Comparison of ENCODE assay signal across 1 cellular context in the genomic region with DNA sequence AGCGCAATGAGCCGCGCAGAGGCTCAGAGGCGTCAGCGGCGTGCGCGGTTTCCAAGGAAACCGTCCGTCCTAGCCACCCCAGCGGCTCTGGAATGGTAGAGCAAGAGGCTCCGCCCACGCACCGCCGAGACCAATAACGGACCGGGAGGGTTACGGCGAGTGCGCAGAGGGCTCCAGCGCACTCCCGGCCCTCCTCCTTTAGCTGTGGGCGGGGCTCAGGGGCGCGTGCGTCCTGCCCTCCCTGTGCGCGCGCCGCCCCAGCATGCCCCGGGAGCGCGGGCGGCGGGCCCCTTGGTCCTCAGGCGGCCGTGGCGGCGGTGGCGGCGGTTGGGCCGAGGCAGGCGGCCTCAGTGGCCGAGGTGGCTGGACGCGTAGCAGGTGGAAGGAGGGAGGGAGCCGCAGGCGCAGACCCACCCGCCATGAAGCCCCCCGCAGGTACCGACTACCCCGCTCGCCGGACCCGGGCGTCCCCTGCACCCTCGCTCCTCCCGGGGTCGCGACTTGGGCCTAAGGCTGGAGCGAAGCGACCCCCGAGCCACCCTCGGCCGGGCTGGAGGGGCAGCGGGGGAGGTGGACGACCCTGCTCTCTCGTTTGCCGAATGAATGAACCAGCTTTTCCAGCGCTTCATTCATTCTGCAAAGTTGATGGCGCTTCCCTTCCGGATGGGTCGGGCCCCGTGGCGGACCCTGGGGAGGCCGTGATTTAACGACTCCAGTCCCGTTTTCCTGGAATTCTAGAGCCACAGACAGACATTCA.
TF ChIP-seq lines count a peak whose summit lies in the region.

A gene (plus strand): TSS at position 260 of the 757 bp plus-strand sequence. CDS start 160 bp downstream, at position 420.

TF ChIP-seq in K562, 482 proteins besides CTCF, POLR2A, EP300 and RAD21 (continued from another document):
- TF ChIP-seq, protein P1, sequence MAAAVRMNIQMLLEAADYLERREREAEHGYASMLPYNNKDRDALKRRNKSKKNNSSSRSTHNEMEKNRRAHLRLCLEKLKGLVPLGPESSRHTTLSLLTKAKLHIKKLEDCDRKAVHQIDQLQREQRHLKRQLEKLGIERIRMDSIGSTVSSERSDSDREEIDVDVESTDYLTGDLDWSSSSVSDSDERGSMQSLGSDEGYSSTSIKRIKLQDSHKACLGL (CRISPR knock-in tag; IDR thresholded peaks at IDR 0.05; ENCODE audit: borderline replicate concordance, poor library complexity, severe bottlenecking), result no peak
- TF ChIP-seq, protein P2, sequence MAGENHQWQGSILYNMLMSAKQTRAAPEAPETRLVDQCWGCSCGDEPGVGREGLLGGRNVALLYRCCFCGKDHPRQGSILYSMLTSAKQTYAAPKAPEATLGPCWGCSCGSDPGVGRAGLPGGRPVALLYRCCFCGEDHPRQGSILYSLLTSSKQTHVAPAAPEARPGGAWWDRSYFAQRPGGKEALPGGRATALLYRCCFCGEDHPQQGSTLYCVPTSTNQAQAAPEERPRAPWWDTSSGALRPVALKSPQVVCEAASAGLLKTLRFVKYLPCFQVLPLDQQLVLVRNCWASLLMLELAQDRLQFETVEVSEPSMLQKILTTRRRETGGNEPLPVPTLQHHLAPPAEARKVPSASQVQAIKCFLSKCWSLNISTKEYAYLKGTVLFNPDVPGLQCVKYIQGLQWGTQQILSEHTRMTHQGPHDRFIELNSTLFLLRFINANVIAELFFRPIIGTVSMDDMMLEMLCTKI (IDR thresholded peaks at IDR 0.05; ENCODE audit: partially characterized antibody), result no peak
- TF ChIP-seq, protein P3, sequence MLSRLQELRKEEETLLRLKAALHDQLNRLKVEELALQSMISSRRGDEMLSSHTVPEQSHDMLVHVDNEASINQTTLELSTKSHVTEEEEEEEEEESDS (CRISPR knock-in tag; IDR thresholded peaks at IDR 0.05), result no peak
- TF ChIP-seq, protein P4, sequence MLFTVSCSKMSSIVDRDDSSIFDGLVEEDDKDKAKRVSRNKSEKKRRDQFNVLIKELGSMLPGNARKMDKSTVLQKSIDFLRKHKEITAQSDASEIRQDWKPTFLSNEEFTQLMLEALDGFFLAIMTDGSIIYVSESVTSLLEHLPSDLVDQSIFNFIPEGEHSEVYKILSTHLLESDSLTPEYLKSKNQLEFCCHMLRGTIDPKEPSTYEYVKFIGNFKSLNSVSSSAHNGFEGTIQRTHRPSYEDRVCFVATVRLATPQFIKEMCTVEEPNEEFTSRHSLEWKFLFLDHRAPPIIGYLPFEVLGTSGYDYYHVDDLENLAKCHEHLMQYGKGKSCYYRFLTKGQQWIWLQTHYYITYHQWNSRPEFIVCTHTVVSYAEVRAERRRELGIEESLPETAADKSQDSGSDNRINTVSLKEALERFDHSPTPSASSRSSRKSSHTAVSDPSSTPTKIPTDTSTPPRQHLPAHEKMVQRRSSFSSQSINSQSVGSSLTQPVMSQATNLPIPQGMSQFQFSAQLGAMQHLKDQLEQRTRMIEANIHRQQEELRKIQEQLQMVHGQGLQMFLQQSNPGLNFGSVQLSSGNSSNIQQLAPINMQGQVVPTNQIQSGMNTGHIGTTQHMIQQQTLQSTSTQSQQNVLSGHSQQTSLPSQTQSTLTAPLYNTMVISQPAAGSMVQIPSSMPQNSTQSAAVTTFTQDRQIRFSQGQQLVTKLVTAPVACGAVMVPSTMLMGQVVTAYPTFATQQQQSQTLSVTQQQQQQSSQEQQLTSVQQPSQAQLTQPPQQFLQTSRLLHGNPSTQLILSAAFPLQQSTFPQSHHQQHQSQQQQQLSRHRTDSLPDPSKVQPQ (CRISPR knock-in tag; IDR thresholded peaks at IDR 0.05; ENCODE audit: borderline replicate concordance), result no peak
- no peak for TF ChIP-seq ZNF699 (CRISPR knock-in tag; IDR thresholded peaks at IDR 0.05; ENCODE audit: insufficient replicate concordance)
- TF ChIP-seq ZNF444 (CRISPR knock-in tag; IDR thresholded peaks at IDR 0.05), result no peak
- no peak for TF ChIP-seq FOXA1 (IDR thresholded peaks at IDR 0.05; ENCODE audit: borderline replicate concordance)
- TF ChIP-seq, protein P5, sequence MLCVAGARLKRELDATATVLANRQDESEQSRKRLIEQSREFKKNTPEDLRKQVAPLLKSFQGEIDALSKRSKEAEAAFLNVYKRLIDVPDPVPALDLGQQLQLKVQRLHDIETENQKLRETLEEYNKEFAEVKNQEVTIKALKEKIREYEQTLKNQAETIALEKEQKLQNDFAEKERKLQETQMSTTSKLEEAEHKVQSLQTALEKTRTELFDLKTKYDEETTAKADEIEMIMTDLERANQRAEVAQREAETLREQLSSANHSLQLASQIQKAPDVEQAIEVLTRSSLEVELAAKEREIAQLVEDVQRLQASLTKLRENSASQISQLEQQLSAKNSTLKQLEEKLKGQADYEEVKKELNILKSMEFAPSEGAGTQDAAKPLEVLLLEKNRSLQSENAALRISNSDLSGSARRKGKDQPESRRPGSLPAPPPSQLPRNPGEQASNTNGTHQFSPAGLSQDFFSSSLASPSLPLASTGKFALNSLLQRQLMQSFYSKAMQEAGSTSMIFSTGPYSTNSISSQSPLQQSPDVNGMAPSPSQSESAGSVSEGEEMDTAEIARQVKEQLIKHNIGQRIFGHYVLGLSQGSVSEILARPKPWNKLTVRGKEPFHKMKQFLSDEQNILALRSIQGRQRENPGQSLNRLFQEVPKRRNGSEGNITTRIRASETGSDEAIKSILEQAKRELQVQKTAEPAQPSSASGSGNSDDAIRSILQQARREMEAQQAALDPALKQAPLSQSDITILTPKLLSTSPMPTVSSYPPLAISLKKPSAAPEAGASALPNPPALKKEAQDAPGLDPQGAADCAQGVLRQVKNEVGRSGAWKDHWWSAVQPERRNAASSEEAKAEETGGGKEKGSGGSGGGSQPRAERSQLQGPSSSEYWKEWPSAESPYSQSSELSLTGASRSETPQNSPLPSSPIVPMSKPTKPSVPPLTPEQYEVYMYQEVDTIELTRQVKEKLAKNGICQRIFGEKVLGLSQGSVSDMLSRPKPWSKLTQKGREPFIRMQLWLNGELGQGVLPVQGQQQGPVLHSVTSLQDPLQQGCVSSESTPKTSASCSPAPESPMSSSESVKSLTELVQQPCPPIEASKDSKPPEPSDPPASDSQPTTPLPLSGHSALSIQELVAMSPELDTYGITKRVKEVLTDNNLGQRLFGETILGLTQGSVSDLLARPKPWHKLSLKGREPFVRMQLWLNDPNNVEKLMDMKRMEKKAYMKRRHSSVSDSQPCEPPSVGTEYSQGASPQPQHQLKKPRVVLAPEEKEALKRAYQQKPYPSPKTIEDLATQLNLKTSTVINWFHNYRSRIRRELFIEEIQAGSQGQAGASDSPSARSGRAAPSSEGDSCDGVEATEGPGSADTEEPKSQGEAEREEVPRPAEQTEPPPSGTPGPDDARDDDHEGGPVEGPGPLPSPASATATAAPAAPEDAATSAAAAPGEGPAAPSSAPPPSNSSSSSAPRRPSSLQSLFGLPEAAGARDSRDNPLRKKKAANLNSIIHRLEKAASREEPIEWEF (CRISPR knock-in tag; IDR thresholded peaks at IDR 0.05), result no peak
- TF ChIP-seq ZNF766 (CRISPR knock-in tag; conservative IDR thresholded peaks at IDR 0.05), result peak; percentile 79; the same call in 1 of the 2 replicates
- TF ChIP-seq, protein P6, sequence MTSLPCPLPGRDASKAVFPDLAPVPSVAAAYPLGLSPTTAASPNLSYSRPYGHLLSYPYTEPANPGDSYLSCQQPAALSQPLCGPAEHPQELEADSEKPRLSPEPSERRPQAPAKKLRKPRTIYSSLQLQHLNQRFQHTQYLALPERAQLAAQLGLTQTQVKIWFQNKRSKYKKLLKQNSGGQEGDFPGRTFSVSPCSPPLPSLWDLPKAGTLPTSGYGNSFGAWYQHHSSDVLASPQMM (CRISPR knock-in tag; IDR thresholded peaks at IDR 0.05), result no peak
- TF ChIP-seq, protein P7, sequence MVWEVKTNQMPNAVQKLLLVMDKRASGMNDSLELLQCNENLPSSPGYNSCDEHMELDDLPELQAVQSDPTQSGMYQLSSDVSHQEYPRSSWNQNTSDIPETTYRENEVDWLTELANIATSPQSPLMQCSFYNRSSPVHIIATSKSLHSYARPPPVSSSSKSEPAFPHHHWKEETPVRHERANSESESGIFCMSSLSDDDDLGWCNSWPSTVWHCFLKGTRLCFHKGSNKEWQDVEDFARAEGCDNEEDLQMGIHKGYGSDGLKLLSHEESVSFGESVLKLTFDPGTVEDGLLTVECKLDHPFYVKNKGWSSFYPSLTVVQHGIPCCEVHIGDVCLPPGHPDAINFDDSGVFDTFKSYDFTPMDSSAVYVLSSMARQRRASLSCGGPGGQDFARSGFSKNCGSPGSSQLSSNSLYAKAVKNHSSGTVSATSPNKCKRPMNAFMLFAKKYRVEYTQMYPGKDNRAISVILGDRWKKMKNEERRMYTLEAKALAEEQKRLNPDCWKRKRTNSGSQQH (CRISPR knock-in tag; IDR thresholded peaks at IDR 0.05), result peak; percentile 98
- no peak for TF ChIP-seq ZC3H11A (IDR thresholded peaks at IDR 0.05; ENCODE audit: low read depth, low read length)
- TF ChIP-seq ZC3H8 (IDR thresholded peaks at IDR 0.05), result no peak
- TF ChIP-seq SMAD4 (CRISPR knock-in tag; conservative IDR thresholded peaks at IDR 0.05), result peak; percentile 56; the same call in 1 of the 2 replicates
- TF ChIP-seq ZKSCAN8 (CRISPR knock-in tag; IDR thresholded peaks at IDR 0.05), result no peak
- TF ChIP-seq DPF2 (IDR thresholded peaks at IDR 0.05), result no peak
- TF ChIP-seq ZKSCAN3 (CRISPR knock-in tag; IDR thresholded peaks at IDR 0.05), result no peak
- TF ChIP-seq, protein P8, sequence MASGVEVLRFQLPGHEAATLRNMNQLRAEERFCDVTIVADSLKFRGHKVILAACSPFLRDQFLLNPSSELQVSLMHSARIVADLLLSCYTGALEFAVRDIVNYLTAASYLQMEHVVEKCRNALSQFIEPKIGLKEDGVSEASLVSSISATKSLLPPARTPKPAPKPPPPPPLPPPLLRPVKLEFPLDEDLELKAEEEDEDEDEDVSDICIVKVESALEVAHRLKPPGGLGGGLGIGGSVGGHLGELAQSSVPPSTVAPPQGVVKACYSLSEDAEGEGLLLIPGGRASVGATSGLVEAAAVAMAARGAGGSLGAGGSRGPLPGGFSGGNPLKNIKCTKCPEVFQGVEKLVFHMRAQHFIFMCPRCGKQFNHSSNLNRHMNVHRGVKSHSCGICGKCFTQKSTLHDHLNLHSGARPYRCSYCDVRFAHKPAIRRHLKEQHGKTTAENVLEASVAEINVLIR (CRISPR knock-in tag; IDR thresholded peaks at IDR 0.05), result no peak
- no peak for TF ChIP-seq KLF16 (IDR thresholded peaks at IDR 0.05)
- TF ChIP-seq, protein P9, sequence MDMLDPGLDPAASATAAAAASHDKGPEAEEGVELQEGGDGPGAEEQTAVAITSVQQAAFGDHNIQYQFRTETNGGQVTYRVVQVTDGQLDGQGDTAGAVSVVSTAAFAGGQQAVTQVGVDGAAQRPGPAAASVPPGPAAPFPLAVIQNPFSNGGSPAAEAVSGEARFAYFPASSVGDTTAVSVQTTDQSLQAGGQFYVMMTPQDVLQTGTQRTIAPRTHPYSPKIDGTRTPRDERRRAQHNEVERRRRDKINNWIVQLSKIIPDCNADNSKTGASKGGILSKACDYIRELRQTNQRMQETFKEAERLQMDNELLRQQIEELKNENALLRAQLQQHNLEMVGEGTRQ (CRISPR knock-in tag; IDR thresholded peaks at IDR 0.05), result no peak
- no peak for TF ChIP-seq GATAD2A (IDR thresholded peaks at IDR 0.05)
- TF ChIP-seq MCM3 (IDR thresholded peaks at IDR 0.05), result no peak
- TF ChIP-seq, protein P10, sequence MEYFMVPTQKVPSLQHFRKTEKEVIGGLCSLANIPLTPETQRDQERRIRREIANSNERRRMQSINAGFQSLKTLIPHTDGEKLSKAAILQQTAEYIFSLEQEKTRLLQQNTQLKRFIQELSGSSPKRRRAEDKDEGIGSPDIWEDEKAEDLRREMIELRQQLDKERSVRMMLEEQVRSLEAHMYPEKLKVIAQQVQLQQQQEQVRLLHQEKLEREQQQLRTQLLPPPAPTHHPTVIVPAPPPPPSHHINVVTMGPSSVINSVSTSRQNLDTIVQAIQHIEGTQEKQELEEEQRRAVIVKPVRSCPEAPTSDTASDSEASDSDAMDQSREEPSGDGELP (CRISPR knock-in tag; IDR thresholded peaks at IDR 0.05; ENCODE audit: borderline replicate concordance), result peak; percentile 61; the same call in 1 of the 2 replicates
- no peak for TF ChIP-seq KAT7 (CRISPR knock-in tag; IDR thresholded peaks at IDR 0.05; ENCODE audit: borderline replicate concordance)
- TF ChIP-seq HDAC2 (IDR thresholded peaks at IDR 0.05), result 0 out of 2 replicates have a peak, but pooled peaks have one; percentile 37
